In genomic region chr17:36535669-36536081, GRCh38 we compare ENCODE assay signal across 8 cellular contexts. TPM values are rescaled to one million over a fixed set of nuclear protein-coding genes. Genes with fewer than 3 reads are reported as not detected.
DNase-seq lines count a peak whose midpoint lies in the region; ATAC-seq and TF ChIP-seq lines count a peak whose summit lies in the region.

No MANE protein-coding gene starts in this region.

- peak overlapping the region; percentile 99 for H3K27ac Mint-ChIP-seq in activated CD4-positive, alpha-beta T cell treated with anti-CD3 and anti-CD28 coated beads, Interleukin-2, amount 10 ng/mL, durations not matched to agents 24 days and 14 days
- H3K27ac Mint-ChIP-seq in stimulated activated memory B cell treated with anti-CD40 and anti-IgM and Interleukin-4, amounts not matched to agents 10 μg/mL and 1 μg/mL and 100 μg/mL, for 72 hours, result peak overlapping the region; percentile 91

- H3K4me1 Mint-ChIP-seq in activated CD4-positive, alpha-beta T cell treated with anti-CD3 and anti-CD28 coated beads, Interleukin-2, amount 10 ng/mL, durations not matched to agents 24 days and 14 days, result peaks cover 33% of the 10 kb centered on the region
- peaks cover 22% of the 10 kb centered on the region for H3K4me1 Mint-ChIP-seq in stimulated activated memory B cell treated with anti-CD40 and anti-IgM and Interleukin-4, amounts not matched to agents 10 μg/mL and 1 μg/mL and 100 μg/mL, for 72 hours

- TF ChIP-seq CTCF in RWPE2 (IDR thresholded peaks at IDR 0.05; ENCODE audit: poor library complexity, severe bottlenecking) (no peak), foreskin keratinocyte (conservative IDR thresholded peaks at IDR 0.05) (no peak)

- H3K4me3 Mint-ChIP-seq in activated CD4-positive, alpha-beta T cell treated with anti-CD3 and anti-CD28 coated beads, Interleukin-2, amount 10 ng/mL, durations not matched to agents 24 days and 14 days, result peak overlapping the region; percentile 99
- H3K4me3 Mint-ChIP-seq in stimulated activated memory B cell treated with anti-CD40 and anti-IgM and Interleukin-4, amounts not matched to agents 10 μg/mL and 1 μg/mL and 100 μg/mL, for 72 hours, result peak overlapping the region; percentile 92

- peaks cover 57% of the 10 kb centered on the region for H3K36me3 ChIP-seq in RWPE2 (ENCODE audit: low read depth)

- no peaks in the 10 kb centered on the region for H3K27me3 ChIP-seq in RWPE2 (ENCODE audit: insufficient read depth, poor library complexity, severe bottlenecking)
- H3K27me3 ChIP-seq in foreskin keratinocyte, result no peaks in the 10 kb centered on the region

- intact Hi-C loops in activated CD4-positive, alpha-beta T cell treated with anti-CD3 and anti-CD28 coated beads, Interleukin-2, amount 10 ng/mL, durations not matched to agents 24 days and 14 days (cut with micrococcal nuclease), result loop anchor here (1.0 kb wide), 1 partner anchor 10 kb away; no protein-coding TSS in a partner anchor

- H3K4me3 ChIP-seq in RWPE2 (ENCODE audit: severe bottlenecking), result peak overlapping the region; percentile 70

- no peak; the same call in 2 of the 3 replicates for ATAC-seq in RWPE2 (ENCODE audit: low read depth)
- peak; percentile 1 for ATAC-seq in foreskin keratinocyte
- ATAC-seq in stimulated activated memory B cell treated with anti-CD40 and anti-IgM and Interleukin-4, amounts not matched to agents 10 μg/mL and 1 μg/mL and 100 μg/mL, for 72 hours, result no peak
- no peak for ATAC-seq in HG03457 (IDR thresholded peaks at IDR 0.05; ENCODE audit: unreplicated experiment)

- DNase-seq in activated CD4-positive, alpha-beta T cell treated with anti-CD3 and anti-CD28 coated beads, Interleukin-2, amount 10 ng/mL, durations not matched to agents 24 days and 14 days, result no peak
- no peak for DNase-seq in activated CD4-positive, alpha-beta T cell treated with anti-CD3 and anti-CD28 coated beads for 4 hours
- DNase-seq in RWPE2 (ENCODE audit: low spot score), result no peak
- DNase-seq in foreskin keratinocyte, result no peak
- no peak for DNase-seq in Kasumi-1 (lab: John Stamatoyannopoulos, UW)
- no peak for DNase-seq in iPS-NIHi11 (ENCODE audit: low spot score)

- H3K4me1 ChIP-seq in RWPE2 (ENCODE audit: insufficient read depth, poor library complexity, severe bottlenecking), result no peaks in the 10 kb centered on the region
- peaks cover 11% of the 10 kb centered on the region for H3K4me1 ChIP-seq in foreskin keratinocyte

- no peaks in the 10 kb centered on the region for H3K9me3 ChIP-seq in RWPE2 (ENCODE audit: severe bottlenecking)

- H3K27ac ChIP-seq in RWPE2 (ENCODE audit: poor library complexity, severe bottlenecking) (peak overlapping the region; percentile 90), foreskin keratinocyte (peak overlapping the region; percentile 98)

- H3K36me3 Mint-ChIP-seq in activated CD4-positive, alpha-beta T cell treated with anti-CD3 and anti-CD28 coated beads, Interleukin-2, amount 10 ng/mL, durations not matched to agents 24 days and 14 days (ENCODE audit: low read depth), result peaks cover 54% of the 10 kb centered on the region
- peaks cover 34% of the 10 kb centered on the region for H3K36me3 Mint-ChIP-seq in stimulated activated memory B cell treated with anti-CD40 and anti-IgM and Interleukin-4, amounts not matched to agents 10 μg/mL and 1 μg/mL and 100 μg/mL, for 72 hours

- H3K27me3 Mint-ChIP-seq in activated CD4-positive, alpha-beta T cell treated with anti-CD3 and anti-CD28 coated beads, Interleukin-2, amount 10 ng/mL, durations not matched to agents 24 days and 14 days, result no peaks in the 10 kb centered on the region
- H3K27me3 Mint-ChIP-seq in stimulated activated memory B cell treated with anti-CD40 and anti-IgM and Interleukin-4, amounts not matched to agents 10 μg/mL and 1 μg/mL and 100 μg/mL, for 72 hours, result no peaks in the 10 kb centered on the region

- no peaks in the 10 kb centered on the region for H3K9me3 Mint-ChIP-seq in activated CD4-positive, alpha-beta T cell treated with anti-CD3 and anti-CD28 coated beads, Interleukin-2, amount 10 ng/mL, durations not matched to agents 24 days and 14 days
- no peaks in the 10 kb centered on the region for H3K9me3 Mint-ChIP-seq in stimulated activated memory B cell treated with anti-CD40 and anti-IgM and Interleukin-4, amounts not matched to agents 10 μg/mL and 1 μg/mL and 100 μg/mL, for 72 hours

RNA-seq across cellular contexts. Expression of gene PIGW, which starts 0.9 kb away (rescaled TPM):
- 30.4 and 30.5 TPM in 2 replicates for total RNA-seq in activated CD4-positive, alpha-beta T cell treated with anti-CD3 and anti-CD28 coated beads, Interleukin-2, amount 10 ng/mL, durations not matched to agents 24 days and 14 days
- total RNA-seq in foreskin keratinocyte, result 13.5 and 16.8 TPM in 2 replicates
- 7.3 and 10.2 TPM in 2 replicates for polyA plus RNA-seq in foreskin keratinocyte

RNA-seq across cellular contexts. Expression of gene MYO19, which starts 1.0 kb away (rescaled TPM):
- total RNA-seq in activated CD4-positive, alpha-beta T cell treated with anti-CD3 and anti-CD28 coated beads, Interleukin-2, amount 10 ng/mL, durations not matched to agents 24 days and 14 days, result 167 and 172 TPM in 2 replicates
- total RNA-seq in foreskin keratinocyte, result 93.8 and 110 TPM in 2 replicates
- 54.6 and 71.7 TPM in 2 replicates for polyA plus RNA-seq in foreskin keratinocyte

RNA-seq across cellular contexts. Expression of gene GGNBP2, which starts 9.0 kb away (rescaled TPM):
- total RNA-seq in activated CD4-positive, alpha-beta T cell treated with anti-CD3 and anti-CD28 coated beads, Interleukin-2, amount 10 ng/mL, durations not matched to agents 24 days and 14 days, result 70.2 and 75.3 TPM in 2 replicates
- 49.9 and 55.1 TPM in 2 replicates for total RNA-seq in foreskin keratinocyte
- 34.6 and 35.2 TPM in 2 replicates for polyA plus RNA-seq in foreskin keratinocyte

RNA-seq across cellular contexts. Expression of gene ZNHIT3, which starts 49.2 kb away (rescaled TPM):
- total RNA-seq in activated CD4-positive, alpha-beta T cell treated with anti-CD3 and anti-CD28 coated beads, Interleukin-2, amount 10 ng/mL, durations not matched to agents 24 days and 14 days, result 47.3 and 48.5 TPM in 2 replicates
- total RNA-seq in foreskin keratinocyte, result 44.8 and 46.9 TPM in 2 replicates
- polyA plus RNA-seq in foreskin keratinocyte, result 53.5 and 58.7 TPM in 2 replicates

RNA-seq across cellular contexts. Expression of gene DHRS11, which starts 56.0 kb away (rescaled TPM):
- total RNA-seq in activated CD4-positive, alpha-beta T cell treated with anti-CD3 and anti-CD28 coated beads, Interleukin-2, amount 10 ng/mL, durations not matched to agents 24 days and 14 days, result 17.9 and 18.0 TPM in 2 replicates
- total RNA-seq in foreskin keratinocyte, result 7.9 and 8.8 TPM in 2 replicates
- polyA plus RNA-seq in foreskin keratinocyte, result 10.3 and 12.5 TPM in 2 replicates
